ENCODE assay signal across 21 cellular contexts in the genomic region with DNA sequence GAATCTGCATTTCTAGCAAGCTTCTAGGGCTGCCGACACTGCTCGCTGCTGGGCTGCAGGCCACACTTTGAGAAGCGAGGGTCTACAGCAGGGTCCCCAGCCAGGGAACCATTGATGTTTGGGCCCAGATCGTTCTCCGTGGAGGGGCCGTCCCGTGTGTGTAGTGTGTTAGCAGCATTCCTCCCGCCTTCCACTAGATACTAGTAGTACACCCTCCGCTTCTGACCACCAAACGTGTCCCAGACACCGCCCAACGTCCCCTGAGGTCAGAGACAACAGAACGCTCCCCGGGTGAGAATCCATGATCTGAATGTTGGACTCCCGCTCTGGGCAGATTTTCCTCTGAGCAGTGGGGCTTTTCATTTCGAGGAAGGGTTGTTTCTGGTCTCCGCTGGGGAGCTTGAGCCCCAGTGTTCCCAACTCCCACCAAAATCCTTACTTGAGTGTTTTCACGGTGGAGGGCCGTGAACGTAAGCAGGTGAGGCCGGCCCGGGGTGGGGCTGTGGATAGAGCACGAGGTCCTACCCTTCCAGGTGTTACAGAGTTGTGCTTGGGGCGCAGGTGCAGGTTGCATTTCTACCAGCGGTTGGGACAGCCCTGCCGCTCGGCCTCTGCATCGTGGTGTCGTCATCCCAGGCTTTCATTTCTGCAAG.
DNase-seq lines count a peak whose midpoint lies in the region; ATAC-seq, FAIRE-seq and TF ChIP-seq lines count a peak whose summit lies in the region.
"Had no signal": no experiment of that assay in that cellular context is flagged by ENCODE, and none has a peak within 500 bp of the region (broad histone marks: within the 10 kb centered on the region; RNA-seq: fewer than 3 reads in every experiment).

No MANE protein-coding gene starts in this region.

- no TSS peak for BruUV-seq in HepG2 (replicated peaks; lab: Mats Ljungman, UMichigan)

- TF ChIP-seq EP300 in HepG2 (IDR thresholded peaks at IDR 0.05; ENCODE audit: low read depth in 2 of 2, low read length in 2 of 2) = no peak
- no peak for TF ChIP-seq EP300 in HepG2 (CRISPR knock-in tag; IDR thresholded peaks at IDR 0.05; ENCODE audit: borderline replicate concordance)

- H3K4me3 ChIP-seq in HepG2 (replicated peaks in 1 of 3; ENCODE audit: insufficient read depth in 1 of 3, low read depth in 2 of 3, low read length in 3 of 3) (no peak overlapping the region), right lobe of liver (no peak overlapping the region), mesenchymal stem cell (ENCODE audit: insufficient read depth in 1 of 2, low read depth in 1 of 2, low read length in 2 of 2) (no peak overlapping the region)
- H3K4me3 ChIP-seq: esophagus squamous epithelium, heart right ventricle, neural progenitor cell had no signal

- in situ Hi-C loops in HepG2 (cut with HindIII; ENCODE audit: extremely low pct_ligation_motif_present, low pct_unique_long_range_greater_than_20kb) = no loop called here

- no peak overlapping the region for H4K8ac ChIP-seq in mesenchymal stem cell (ENCODE audit: low read length)

- no peaks in the 10 kb centered on the region for H3K79me2 ChIP-seq in HepG2 (ENCODE audit: insufficient read depth, low read length)

- H3K4me1 ChIP-seq in HepG2 (ENCODE audit: insufficient read depth, low read length) (no peaks in the 10 kb centered on the region), right lobe of liver (no peaks in the 10 kb centered on the region), mesenchymal stem cell (ENCODE audit: control insufficient read depth, insufficient read depth, low read depth, low read length) (no peaks in the 10 kb centered on the region)
- H3K4me1 ChIP-seq: esophagus squamous epithelium, heart right ventricle had no signal

- H4K91ac ChIP-seq in mesenchymal stem cell (ENCODE audit: low read length) = no peak overlapping the region

- CTCF ChIA-PET in HepG2 (lab: Yijun Ruan, JAX; ENCODE audit: low intra/inter-chr PET ratio, low total read pairs) = no interaction called here

- no peak overlapping the region for H3K27ac ChIP-seq in HepG2 (ENCODE audit: extremely low read length, insufficient read depth, low read length)
- no peak overlapping the region for H3K27ac ChIP-seq in right lobe of liver
- no peak overlapping the region for H3K27ac ChIP-seq in mesenchymal stem cell (ENCODE audit: low read length, poor library complexity, severe bottlenecking)
- H3K27ac ChIP-seq: esophagus squamous epithelium, heart right ventricle, neural progenitor cell, WERI-Rb-1 had no signal

- intact Hi-C loops in HepG2 (cut with micrococcal nuclease; ENCODE audit: unreplicated experiment) (no loop called here), right lobe of liver (cut with DNase I) (no loop called here), sciatic nerve (cut with DNase I) (no loop called here)

- H2AFZ ChIP-seq in HepG2 (ENCODE audit: low read length) (no peak overlapping the region), mesenchymal stem cell (ENCODE audit: low read depth, low read length) (no peak overlapping the region)
- H2AFZ ChIP-seq: neural progenitor cell had no signal

- no peak overlapping the region for H3K9ac ChIP-seq in HepG2 (ENCODE audit: insufficient read depth, low read depth, low read length)
- no peak overlapping the region for H3K9ac ChIP-seq in mesenchymal stem cell (ENCODE audit: low read length)
- H3K9ac ChIP-seq: neural progenitor cell had no signal

- no peak for DNase-seq in HepG2 (ENCODE audit: low spot score)
- no peak for DNase-seq in right lobe of liver
- peak; percentile 32 for DNase-seq in ecto neural progenitor cell (ENCODE audit: low spot score)
- DNase-seq in sciatic nerve (ENCODE audit: low spot score) = peak; percentile 50
- DNase-seq in mesenchymal stem cell = no peak
- DNase-seq: activated CD4-positive, alpha-beta T cell treated with anti-CD3 and anti-CD28 coated beads, Interleukin-2, amount 50 U/mL, for 1 hour; activated naive CD8-positive, alpha-beta T cell treated with anti-CD3 and anti-CD28 coated beads for 36 hours; DMS153; esophagus squamous epithelium; foreskin melanocyte; HCEC 1CT; heart right ventricle; NCI-H1436 treated with DMSO at 0.1 percent for 48 hours; NCI-H2107; stimulated activated CD4-positive, alpha-beta T cell treated with anti-CD3 and anti-CD28 coated beads, Interleukin-15, amount 100 ng/mL, for 24 hours; stimulated activated naive B cell treated with anti-CD40 and anti-IgM and Interleukin-4, amounts not matched to agents 10 μg/mL and 1 μg/mL and 100 μg/mL, for 72 hours; WERI-Rb-1 had no signal

- H3K14ac ChIP-seq in mesenchymal stem cell (ENCODE audit: low read length in 2 of 2) = no peak overlapping the region

- FAIRE-seq in HepG2 (lab: Jason Lieb, UNC) = no peak

- no peak overlapping the region for H2BK120ac ChIP-seq in mesenchymal stem cell (ENCODE audit: low read depth, low read length)

- no peak overlapping the region for H2BK15ac ChIP-seq in mesenchymal stem cell (ENCODE audit: low read depth, poor library complexity, severe bottlenecking)

- POLR2A ChIA-PET in HepG2 (lab: Yijun Ruan, JAX) = no interaction called here

- no peak for TF ChIP-seq CTCF in HepG2 (CRISPR knock-in tag; IDR thresholded peaks at IDR 0.05)
- no peak for TF ChIP-seq CTCF in right lobe of liver (IDR thresholded peaks at IDR 0.05)

- no peaks in the 10 kb centered on the region for H3K79me1 ChIP-seq in mesenchymal stem cell (replicated peaks; ENCODE audit: low read length, poor library complexity, severe bottlenecking)

- WGBS in HepG2 (ENCODE audit: low lambda C conversion rate) = 13% methylated on average over 26 of the region's 29 CpGs
- WGBS in right lobe of liver (ENCODE audit: insufficient coverage, low coverage, low lambda C conversion rate, missing lambda C conversion rate) = 50% methylated on average over 14 of the region's 29 CpGs
- 78% methylated on average over 29 of the region's 29 CpGs for WGBS in mesenchymal stem cell

- H2AK5ac ChIP-seq in mesenchymal stem cell (ENCODE audit: low read length, severe bottlenecking) = no peak overlapping the region

- no peak overlapping the region for H2BK5ac ChIP-seq in mesenchymal stem cell (ENCODE audit: low read depth, low read length, poor library complexity, severe bottlenecking)

- no peaks in the 10 kb centered on the region for H4K20me1 ChIP-seq in HepG2 (ENCODE audit: insufficient read depth, low read length)

- ATAC-seq in HepG2 = no peak
- no peak for ATAC-seq in right lobe of liver
- ATAC-seq in sciatic nerve = no peak
- ATAC-seq in GM18861 (IDR thresholded peaks at IDR 0.05; ENCODE audit: unreplicated experiment) = no peak
- no peak for ATAC-seq in HG02610 (IDR thresholded peaks at IDR 0.05; ENCODE audit: unreplicated experiment)
- ATAC-seq in HG02840 (IDR thresholded peaks at IDR 0.05; ENCODE audit: low FRiP score, unreplicated experiment) = no peak
- ATAC-seq: stimulated activated naive B cell treated with anti-CD40 and anti-IgM and Interleukin-4, amounts not matched to agents 10 μg/mL and 1 μg/mL and 100 μg/mL, for 72 hours had no signal

- no peak overlapping the region for H3K23ac ChIP-seq in mesenchymal stem cell (ENCODE audit: low read length in 2 of 2)

- no peaks in the 10 kb centered on the region for H3K36me3 ChIP-seq in HepG2 (replicated peaks in 1 of 2; ENCODE audit: control insufficient read depth in 1 of 2, insufficient read depth in 2 of 2, low read length in 2 of 2)
- H3K36me3 ChIP-seq in right lobe of liver = no peaks in the 10 kb centered on the region
- H3K36me3 ChIP-seq in mesenchymal stem cell (ENCODE audit: control insufficient read depth in 1 of 2, insufficient read depth in 2 of 2, low read depth in 1 of 2, low read length in 2 of 2) = no peaks in the 10 kb centered on the region
- H3K36me3 ChIP-seq: esophagus squamous epithelium, heart right ventricle, neural progenitor cell, WERI-Rb-1 had no signal

- H3K18ac ChIP-seq in mesenchymal stem cell (ENCODE audit: low read depth in 1 of 2, low read length in 2 of 2) = no peak overlapping the region

- no peak for TF ChIP-seq RAD21 in HepG2 (CRISPR knock-in tag; IDR thresholded peaks at IDR 0.05)

- no peak overlapping the region for H3K4ac ChIP-seq in mesenchymal stem cell (ENCODE audit: low read depth in 1 of 2, low read length in 2 of 2)

- no peak for TF ChIP-seq POLR2A in HepG2 (IDR thresholded peaks at IDR 0.05; ENCODE audit: insufficient read depth in 1 of 2, low read depth in 2 of 2, low read length in 2 of 2)
- no peak for TF ChIP-seq POLR2A in right lobe of liver (IDR thresholded peaks at IDR 0.05)

- H3K9me3 ChIP-seq in HepG2 (ENCODE audit: low read length) = no peaks in the 10 kb centered on the region
- no peaks in the 10 kb centered on the region for H3K9me3 ChIP-seq in right lobe of liver
- no peaks in the 10 kb centered on the region for H3K9me3 ChIP-seq in mesenchymal stem cell (ENCODE audit: control insufficient read depth, low read length)
- H3K9me3 ChIP-seq: esophagus squamous epithelium, heart right ventricle had no signal

- H3K27me3 ChIP-seq in HepG2 (ENCODE audit: control insufficient read depth in 1 of 2, insufficient read depth in 2 of 2, low read length in 2 of 2) = peaks cover 9 to 87% of the 10 kb centered on the region in 2 experiments
- H3K27me3 ChIP-seq in right lobe of liver = no peaks in the 10 kb centered on the region
- peaks cover 0 to 20% of the 10 kb centered on the region in 2 experiments for H3K27me3 ChIP-seq in mesenchymal stem cell (ENCODE audit: control insufficient read depth in 1 of 2, insufficient read depth in 1 of 2, low read length in 2 of 2)
- H3K27me3 ChIP-seq: esophagus squamous epithelium had no signal

- no peak overlapping the region for H2BK12ac ChIP-seq in mesenchymal stem cell (ENCODE audit: low read length in 2 of 2)

- H3K4me2 ChIP-seq in HepG2 (ENCODE audit: low read depth, low read length) = no peak overlapping the region
- no peak overlapping the region for H3K4me2 ChIP-seq in mesenchymal stem cell (ENCODE audit: low read length, poor library complexity, severe bottlenecking)
- H3K4me2 ChIP-seq: neural progenitor cell had no signal

TF ChIP-seq in HepG2, 621 proteins besides CTCF, POLR2A, EP300 and RAD21:
- TF ChIP-seq CREB1 (IDR thresholded peaks at IDR 0.05) (0 out of 2 replicates have a peak, but pooled peaks have one; percentile 8), CREB1 (CRISPR knock-in tag; IDR thresholded peaks at IDR 0.05) (no peak), ATF7 (IDR thresholded peaks at IDR 0.05) (peak; percentile 30; the same call in 1 of the 2 replicates), ATF7 (CRISPR knock-in tag; IDR thresholded peaks at IDR 0.05) (no peak)
- TF ChIP-seq, protein P1, sequence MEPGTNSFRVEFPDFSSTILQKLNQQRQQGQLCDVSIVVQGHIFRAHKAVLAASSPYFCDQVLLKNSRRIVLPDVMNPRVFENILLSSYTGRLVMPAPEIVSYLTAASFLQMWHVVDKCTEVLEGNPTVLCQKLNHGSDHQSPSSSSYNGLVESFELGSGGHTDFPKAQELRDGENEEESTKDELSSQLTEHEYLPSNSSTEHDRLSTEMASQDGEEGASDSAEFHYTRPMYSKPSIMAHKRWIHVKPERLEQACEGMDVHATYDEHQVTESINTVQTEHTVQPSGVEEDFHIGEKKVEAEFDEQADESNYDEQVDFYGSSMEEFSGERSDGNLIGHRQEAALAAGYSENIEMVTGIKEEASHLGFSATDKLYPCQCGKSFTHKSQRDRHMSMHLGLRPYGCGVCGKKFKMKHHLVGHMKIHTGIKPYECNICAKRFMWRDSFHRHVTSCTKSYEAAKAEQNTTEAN (CRISPR knock-in tag; conservative IDR thresholded peaks at IDR 0.05) = no peak

Comparison
In these comparisons a context has a peak if more than half of its experiments do, and no peak if none do; other contexts are left out.
1. DNase-seq: peak in ecto neural progenitor cell (single experiment) and sciatic nerve (single experiment); none in HepG2 (single experiment), right lobe of liver (0 of 3) and mesenchymal stem cell (single experiment).